In the genomic region with DNA sequence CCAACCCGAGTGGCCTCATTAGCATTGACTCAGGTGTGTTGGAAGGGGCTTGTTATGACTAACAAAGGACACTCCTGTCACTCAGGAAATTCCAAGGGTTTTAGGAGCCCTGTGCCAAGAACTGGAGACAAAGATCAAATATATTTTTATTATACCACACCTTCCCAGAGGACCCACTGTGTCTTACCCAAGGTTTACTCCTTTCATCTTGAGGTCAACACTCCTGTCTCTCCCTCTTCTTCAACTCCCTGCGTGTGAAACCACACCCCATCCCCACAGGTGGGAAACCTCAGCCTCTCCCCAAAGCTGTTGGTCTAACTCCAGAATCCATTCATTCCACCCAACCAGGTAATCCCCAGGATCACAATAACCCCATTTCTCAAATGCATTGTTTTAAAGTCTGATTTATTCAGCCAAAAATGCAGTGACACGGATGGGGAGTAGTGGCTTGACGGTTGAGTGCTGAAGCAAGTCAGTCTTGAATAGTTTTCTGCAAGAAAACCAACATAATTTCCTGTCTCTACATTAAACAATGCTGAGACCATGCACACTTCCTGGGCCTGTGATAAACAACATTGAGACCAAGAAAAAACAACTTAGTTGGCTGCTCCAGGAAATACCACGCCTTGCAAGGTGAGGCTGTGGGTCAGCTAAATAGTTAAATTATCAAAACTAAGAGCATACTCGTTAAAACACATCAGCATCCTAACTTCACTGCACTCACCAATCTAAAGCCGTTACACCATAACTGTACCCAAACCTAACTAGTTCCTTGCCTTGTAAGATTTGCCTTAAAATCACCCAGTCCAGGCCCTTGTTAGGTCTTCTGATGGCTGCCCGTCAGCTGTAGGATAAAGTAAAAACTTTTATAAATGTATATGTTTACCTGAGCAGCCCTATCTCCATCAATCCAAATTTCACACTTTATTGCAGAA, we compare ENCODE assay signal across 10 cellular contexts. TPM values are rescaled to one million over a fixed set of nuclear protein-coding genes. Genes with fewer than 3 reads are reported as not detected.
DNase-seq lines count a peak whose midpoint lies in the region; ATAC-seq, FAIRE-seq and TF ChIP-seq lines count a peak whose summit lies in the region.
"Had no signal": no experiment of that assay in that cellular context is flagged by ENCODE, and none has a peak within 500 bp of the region (broad histone marks: within the 10 kb centered on the region; RNA-seq: fewer than 3 reads in every experiment).

No MANE protein-coding gene starts in this region.

- no peak overlapping the region for H3K4me3 ChIP-seq in heart left ventricle
- H3K4me3 ChIP-seq in right cardiac atrium (ENCODE audit: low read length), result no peak overlapping the region
- H3K4me3 ChIP-seq in NB4 (ENCODE audit: low read depth, low read length), result no peak overlapping the region
- H3K4me3 ChIP-seq in endothelial cell of umbilical vein (replicated peaks in 1 of 3; ENCODE audit: insufficient read depth in 1 of 3, low read depth in 1 of 3, low read length in 3 of 3), result peak overlapping the region in 1 of 3 experiments; percentile 12
- no peak overlapping the region for H3K4me3 ChIP-seq in upper lobe of right lung

- TF ChIP-seq POLR2A in heart left ventricle (IDR thresholded peaks at IDR 0.05) (no peak), NB4 (IDR thresholded peaks at IDR 0.05; ENCODE audit: extremely low read depth, insufficient read length) (no peak), endothelial cell of umbilical vein (IDR thresholded peaks at IDR 0.05; ENCODE audit: low read depth, low read length) (peak; percentile 31)

- H3K9me3 ChIP-seq in heart left ventricle, result peaks cover 0 to 3% (median 0%) of the 10 kb centered on the region in 12 donors
- H3K9me3 ChIP-seq in right cardiac atrium (ENCODE audit: control insufficient read depth, low read length), result no peaks in the 10 kb centered on the region
- no peaks in the 10 kb centered on the region for H3K9me3 ChIP-seq in endothelial cell of umbilical vein (replicated peaks; ENCODE audit: control insufficient read depth, insufficient read depth, low read length)
- H3K9me3 ChIP-seq in upper lobe of right lung, result no peaks in the 10 kb centered on the region

- dilution Hi-C loops in endothelial cell of umbilical vein (cut with MboI; ENCODE audit: extremely low pct_ligation_motif_present, low sequenced_read_pairs), result no loop called here

- H3K9ac ChIP-seq in endothelial cell of umbilical vein (replicated peaks; ENCODE audit: extremely low read depth, insufficient read depth, low read length), result no peak overlapping the region

- H3K36me3 ChIP-seq in heart left ventricle (no peaks in the 10 kb centered on the region), endothelial cell of umbilical vein (ENCODE audit: control insufficient read depth in 2 of 2, extremely low read depth in 1 of 2, insufficient read depth in 2 of 2, low read length in 2 of 2) (no peaks in the 10 kb centered on the region), upper lobe of right lung (no peaks in the 10 kb centered on the region)

- H3K27ac ChIP-seq in heart left ventricle (peak overlapping the region in 8 of 12 donors; percentile 3 to 78 (median 40)), right cardiac atrium (ENCODE audit: low read length) (no peak overlapping the region), endothelial cell of umbilical vein (ENCODE audit: insufficient read depth, low read depth, low read length) (peak overlapping the region; percentile 15), upper lobe of right lung (peak overlapping the region; percentile 19)

- ATAC-seq in heart left ventricle (no peak), right cardiac atrium (no peak), upper lobe of right lung (no peak)

- H2AFZ ChIP-seq in endothelial cell of umbilical vein (ENCODE audit: low read depth, low read length), result no peak overlapping the region

- peaks cover 0 to 28% (median 6%) of the 10 kb centered on the region in 12 donors for H3K4me1 ChIP-seq in heart left ventricle
- H3K4me1 ChIP-seq in right cardiac atrium (ENCODE audit: control insufficient read depth, insufficient read depth, low read length), result no peaks in the 10 kb centered on the region
- H3K4me1 ChIP-seq in endothelial cell of umbilical vein (ENCODE audit: control insufficient read depth, extremely low read depth, insufficient read depth, low read length), result peaks cover 28% of the 10 kb centered on the region
- peaks cover 7% of the 10 kb centered on the region for H3K4me1 ChIP-seq in upper lobe of right lung

- POLR2A ChIA-PET in endothelial cell of umbilical vein (lab: Charles Lee), result no interaction called here

- no peaks in the 10 kb centered on the region for H3K36me3 Mint-ChIP-seq in osteocyte (ENCODE audit: unreplicated experiment)

- no peaks in the 10 kb centered on the region for H3K79me2 ChIP-seq in endothelial cell of umbilical vein (ENCODE audit: control insufficient read depth, insufficient read depth, low read length)

- H3K27me3 Mint-ChIP-seq in osteocyte (ENCODE audit: unreplicated experiment), result peaks cover 16% of the 10 kb centered on the region

- 51 to 58% (median 56%) methylated on average over 8 of the region's 8 CpGs for WGBS in heart left ventricle, 4 donors
- 62% methylated on average over 8 of the region's 8 CpGs for WGBS in right cardiac atrium

- H3K9me1 ChIP-seq in endothelial cell of umbilical vein (replicated peaks; ENCODE audit: control insufficient read depth, extremely low read depth, insufficient read depth, low read length), result no peaks in the 10 kb centered on the region

- TF ChIP-seq CTCF in heart left ventricle (IDR thresholded peaks at IDR 0.05), result no peak
- no peak for TF ChIP-seq CTCF in NB4 (IDR thresholded peaks at IDR 0.05; ENCODE audit: low read depth, low read length)
- no peak for TF ChIP-seq CTCF in endothelial cell of umbilical vein (IDR thresholded peaks at IDR 0.05; ENCODE audit: extremely low read depth in 1 of 2, insufficient read depth in 1 of 2, low read depth in 1 of 2, low read length in 2 of 2)
- no peak for TF ChIP-seq CTCF in upper lobe of right lung (IDR thresholded peaks at IDR 0.05)
- TF ChIP-seq CTCF in osteocyte (IDR thresholded peaks at IDR 0.05), result no peak

- no peak overlapping the region for H3K27ac Mint-ChIP-seq in osteocyte (ENCODE audit: unreplicated experiment)

- no peaks in the 10 kb centered on the region for H4K20me1 ChIP-seq in endothelial cell of umbilical vein (replicated peaks; ENCODE audit: control insufficient read depth, extremely low read depth, insufficient read depth, low read length)

- DNase-seq in heart left ventricle, result no peak
- DNase-seq in right cardiac atrium, result no peak
- DNase-seq in NB4 (ENCODE audit: low read depth), result peak; percentile 16
- peak; percentile 60 for DNase-seq in endothelial cell of umbilical vein (ENCODE audit: low read depth, low spot score)
- DNase-seq in upper lobe of right lung, result no peak
- no peak for DNase-seq in NCI-H82 (lab: John Stamatoyannopoulos, UW)
- no peak for DNase-seq in osteocyte (ENCODE audit: extremely low spot score, unreplicated experiment)
- DNase-seq in COLO829 (ENCODE audit: low spot score), result no peak
- DNase-seq: NK-92 treated with Interleukin-12 subunit alpha and Interleukin-12 subunit beta, amount 100 ng/mL, for 24 hours had no signal

- H3K4me1 Mint-ChIP-seq in osteocyte (ENCODE audit: unreplicated experiment), result peaks cover 3% of the 10 kb centered on the region

- intact Hi-C loops in heart left ventricle (cut with DNase I), result no loop called here
- intact Hi-C loops in right cardiac atrium (cut with DNase I), result no loop called here
- intact Hi-C loops in endothelial cell of umbilical vein (cut with micrococcal nuclease), result no loop called here
- intact Hi-C loops in upper lobe of right lung (cut with DNase I), result no loop called here

- H3K27me3 ChIP-seq in heart left ventricle, result peaks cover 0 to under 1% (median 0%) of the 10 kb centered on the region in 9 donors
- no peaks in the 10 kb centered on the region for H3K27me3 ChIP-seq in right cardiac atrium (ENCODE audit: control insufficient read depth, insufficient read depth)
- peaks cover 5 to 10% of the 10 kb centered on the region in 2 experiments for H3K27me3 ChIP-seq in endothelial cell of umbilical vein (ENCODE audit: control insufficient read depth in 2 of 2, insufficient read depth in 2 of 2, low read length in 2 of 2)
- H3K27me3 ChIP-seq in upper lobe of right lung, result no peaks in the 10 kb centered on the region

- FAIRE-seq in endothelial cell of umbilical vein (lab: Jason Lieb, UNC), result peak; percentile 72

- CTCF ChIA-PET in endothelial cell of umbilical vein (lab: Charles Lee), result no interaction called here

- no TSS peak for BruUV-seq in endothelial cell of umbilical vein (replicated peaks; lab: Mats Ljungman, UMichigan)

- H3K4me3 Mint-ChIP-seq in osteocyte (ENCODE audit: unreplicated experiment), result no peak overlapping the region

- H3K4me2 ChIP-seq in endothelial cell of umbilical vein (ENCODE audit: insufficient read depth, low read length), result peak overlapping the region; percentile 65

- no peaks in the 10 kb centered on the region for H3K9me3 Mint-ChIP-seq in osteocyte (ENCODE audit: unreplicated experiment)

TF ChIP-seq in endothelial cell of umbilical vein, 7 proteins besides CTCF, POLR2A, EP300 and RAD21:
- TF ChIP-seq POLR2AphosphoS5 (IDR thresholded peaks at IDR 0.05; ENCODE audit: insufficient read depth, low read depth, low read length) (peak; percentile 67), JUN (IDR thresholded peaks at IDR 0.05; ENCODE audit: borderline replicate concordance, insufficient read depth, insufficient read length, low read depth) (no peak)

RNA-seq across cellular contexts. Expression of gene SPON1, which starts 38.5 kb away (rescaled TPM):
- total RNA-seq in heart left ventricle, result 10 to 100 TPM in 4 of 9 donors, 1 to 10 TPM in 5; 3.0 to 20.0 (median 6.8) TPM
- polyA plus RNA-seq in heart left ventricle, result 1 to 10 TPM; 1.6 to 9.5 TPM
- total RNA-seq in right cardiac atrium, result 10 to 100 TPM; 22.7 to 32.7 (median 28.3) TPM
- 12.6 TPM for polyA plus RNA-seq in right cardiac atrium
- total RNA-seq in endothelial cell of umbilical vein, result 0.31 TPM in 1 of 2 replicates, not detected in the other
- polyA plus RNA-seq in endothelial cell of umbilical vein, result not detected in 2 replicates
- polyA plus RNA-seq in endothelial cell of umbilical vein (2011; cell fraction: cytosol; rRNA removed), result not detected in 2 replicates
- not detected in 2 replicates for polyA plus RNA-seq in endothelial cell of umbilical vein (2011; cell fraction: nucleus; rRNA removed)
- polyA plus RNA-seq in endothelial cell of umbilical vein (2012), result 1.0 and 1.7 TPM in 2 replicates
- not detected in 2 replicates for polyA minus RNA-seq in endothelial cell of umbilical vein
- polyA minus RNA-seq in endothelial cell of umbilical vein (2011; cell fraction: cytosol; rRNA and poly(A)+ RNA removed), result not detected
- not detected in 2 replicates for polyA minus RNA-seq in endothelial cell of umbilical vein (2011; cell fraction: nucleus; rRNA and poly(A)+ RNA removed)
- 76.8 TPM for total RNA-seq in upper lobe of right lung
- total RNA-seq in osteocyte, result 0.05 and 0.10 TPM in 2 replicates
- polyA plus RNA-seq: BJ had no signal

Comparison
In these comparisons a context has a peak if more than half of its experiments do, and no peak if none do; other contexts are left out.
1. DNase-seq: peak in NB4 (single experiment) and endothelial cell of umbilical vein (single experiment); none in heart left ventricle (0 of 5), right cardiac atrium (0 of 3), upper lobe of right lung (single experiment), NCI-H82 (single experiment), osteocyte (single experiment) and COLO829 (single experiment).